Comparison of ENCODE assay signal across 22 cellular contexts in genomic region chr12:92582888-92583287, GRCh38.
"Had no signal": no experiment of that assay in that cellular context is flagged by ENCODE, and none has a peak within 500 bp of the region (broad histone marks: within the 10 kb centered on the region; RNA-seq: fewer than 3 reads in every experiment).

No MANE protein-coding gene starts in this region.

- H3K27ac Mint-ChIP-seq: activated CD4-positive, alpha-beta T cell treated with anti-CD3 and anti-CD28 coated beads, Interleukin-2, amount 10 ng/mL, durations not matched to agents 24 days and 14 days; activated naive CD8-positive, alpha-beta T cell treated with anti-CD3 and anti-CD28 coated beads, Interleukin-2, amount 10 ng/mL, durations not matched to agents 7 days and 5 days; natural killer cell; T-cell had no signal

- H3K36me3 ChIP-seq: cardiac muscle cell, left lung, right atrium auricular region, transverse colon had no signal

- H3K36me3 Mint-ChIP-seq: natural killer cell, T-cell had no signal

- DNase-seq: activated CD4-positive, alpha-beta T cell treated with anti-CD3 and anti-CD28 coated beads, Interleukin-2, amount 10 ng/mL, durations not matched to agents 24 days and 14 days; activated CD4-positive, CD25-positive, alpha-beta regulatory T cell; activated CD8-positive, alpha-beta memory T cell treated with anti-CD3 and anti-CD28 coated beads, Interleukin-2, amount 50 U/mL, for 48 hours; activated gamma-delta T cell treated with Interleukin-2 at 50 U/mL for 16 hours; activated naive CD8-positive, alpha-beta T cell treated with anti-CD3 and anti-CD28 coated beads, Interleukin-2, amount 10 ng/mL, durations not matched to agents 7 days and 5 days; aorta; erythroblast; kidney; left lung; mammary epithelial cell; mucosa of descending colon; natural killer cell; nucleus accumbens; SK-N-SH; small intestine; stimulated activated CD4-positive, alpha-beta T cell treated with anti-CD3 and anti-CD28 coated beads, Interleukin-4, amount 100 ng/mL, for 4 hours; stimulated activated CD8-positive, alpha-beta memory T cell treated with anti-CD3 and anti-CD28 coated beads, Interleukin-4, amount 100 ng/mL, for 48 hours; stimulated activated naive CD8-positive, alpha-beta T cell treated with anti-CD3 and anti-CD28 coated beads, Interleukin-15, Interleukin-2, amounts not matched to agents 100 U/mL and 50 U/mL, for 24 hours; T-cell; transverse colon had no signal

- H3K4me1 ChIP-seq: left lung, right atrium auricular region, transverse colon had no signal

- H3K27me3 ChIP-seq: cardiac muscle cell, left lung, right atrium auricular region, transverse colon had no signal

- FAIRE-seq: kidney, small intestine had no signal

- H3K9ac ChIP-seq: SK-N-SH had no signal

- H3K9me3 ChIP-seq: mucosa of descending colon, SK-N-SH, transverse colon had no signal

- H3K27me3 Mint-ChIP-seq: activated CD4-positive, alpha-beta T cell treated with anti-CD3 and anti-CD28 coated beads, Interleukin-2, amount 10 ng/mL, durations not matched to agents 24 days and 14 days; activated naive CD8-positive, alpha-beta T cell treated with anti-CD3 and anti-CD28 coated beads, Interleukin-2, amount 10 ng/mL, durations not matched to agents 7 days and 5 days; T-cell had no signal

- H3K4me1 Mint-ChIP-seq: activated CD4-positive, alpha-beta T cell treated with anti-CD3 and anti-CD28 coated beads, Interleukin-2, amount 10 ng/mL, durations not matched to agents 24 days and 14 days had no signal

- H3K27ac ChIP-seq: cardiac muscle cell, left lung, right atrium auricular region, transverse colon had no signal

- H3K4me2 ChIP-seq: SK-N-SH had no signal

- H3K4me3 Mint-ChIP-seq: activated CD4-positive, alpha-beta T cell treated with anti-CD3 and anti-CD28 coated beads, Interleukin-2, amount 10 ng/mL, durations not matched to agents 24 days and 14 days; activated naive CD8-positive, alpha-beta T cell treated with anti-CD3 and anti-CD28 coated beads, Interleukin-2, amount 10 ng/mL, durations not matched to agents 7 days and 5 days; natural killer cell; T-cell had no signal

- H3K4me3 ChIP-seq: cardiac muscle cell, left lung, mucosa of descending colon, right atrium auricular region, transverse colon had no signal

- H3K9me3 Mint-ChIP-seq: natural killer cell had no signal
